15 cellular contexts compared by ENCODE assay signal in the genomic region with DNA sequence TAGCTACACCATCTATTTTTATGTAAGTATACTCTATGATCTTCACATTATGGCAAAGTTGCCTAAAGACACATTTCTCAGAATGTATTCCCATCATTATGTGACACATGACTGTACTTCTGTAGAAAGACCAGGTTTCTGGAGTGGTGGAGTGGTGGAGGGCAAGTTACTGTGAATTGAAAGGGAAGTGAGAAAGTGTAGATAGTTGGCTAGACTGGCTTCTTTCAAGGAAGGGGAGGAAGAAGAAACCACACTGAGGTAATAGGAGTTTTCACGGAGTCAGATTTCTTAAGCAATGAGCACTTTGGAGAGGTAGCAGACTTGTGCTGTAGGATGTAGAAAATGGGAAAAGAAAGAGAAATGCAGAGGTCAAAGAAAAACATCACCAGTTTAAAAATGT. TPM values are rescaled to one million over a fixed set of nuclear protein-coding genes. Genes with fewer than 3 reads are reported as not detected.
"Had no signal": no experiment of that assay in that cellular context is flagged by ENCODE, and none has a peak within 500 bp of the region (broad histone marks: within the 10 kb centered on the region; RNA-seq: fewer than 3 reads in every experiment).

No MANE protein-coding gene starts in this region.

- H3K4me3 ChIP-seq: colonic mucosa, heart right ventricle, right atrium auricular region, skin epidermis, tibial nerve had no signal

- H3K36me3 Mint-ChIP-seq: activated naive CD8-positive, alpha-beta T cell had no signal

- ATAC-seq: heart right ventricle, left lobe of liver had no signal

- H3K9me3 ChIP-seq: colonic mucosa, heart right ventricle, right atrium auricular region, tibial nerve had no signal

- H3K4me1 ChIP-seq: colonic mucosa had no signal

- H3K4me3 Mint-ChIP-seq: activated naive CD8-positive, alpha-beta T cell had no signal

- H3K36me3 ChIP-seq: colonic mucosa, heart right ventricle, right atrium auricular region, tibial nerve had no signal

- H3K27me3 ChIP-seq: colonic mucosa, heart right ventricle, right atrium auricular region, tibial nerve had no signal

- H3K27ac Mint-ChIP-seq: activated naive CD8-positive, alpha-beta T cell had no signal

- H3K27ac ChIP-seq: colonic mucosa, heart right ventricle, right atrium auricular region, skin epidermis, tibial nerve had no signal

- H3K27me3 Mint-ChIP-seq: activated naive CD8-positive, alpha-beta T cell had no signal

- DNase-seq: activated CD4-positive, alpha-beta T cell treated with anti-CD3 and anti-CD28 coated beads, Interleukin-2, amount 50 U/mL, for 4 hours; activated CD4-positive, CD25-positive, alpha-beta regulatory T cell treated with anti-CD3 and anti-CD28 coated beads, Interleukin-2, amount 50 U/mL, for 72 hours; activated T-cell treated with anti-CD3 and anti-CD28 coated beads, Interleukin-2, amount 50 U/mL, for 1 hour; colonic mucosa; effector CD8-positive, alpha-beta T cell; heart right ventricle; islet precursor cell; posterior cingulate gyrus had no signal

RNA-seq across cellular contexts. Expression of gene EQTN, which starts 50.9 kb away (rescaled TPM):
- total RNA-seq: cardiac septum, heart right ventricle, left lobe of liver, mesenteric fat pad, right atrium auricular region had no signal
- polyA plus RNA-seq: heart right ventricle had no signal
